Comparison of ENCODE assay signal across 33 cellular contexts in genomic region chr3:15614958-15615357, GRCh38.
"Had no signal": no experiment of that assay in that cellular context is flagged by ENCODE, and none has a peak within 500 bp of the region (broad histone marks: within the 10 kb centered on the region; RNA-seq: fewer than 3 reads in every experiment).

No MANE protein-coding gene starts in this region.

- H3K9me3 Mint-ChIP-seq: activated T-helper 17 cell treated with anti-CD3 and anti-CD28 coated beads, Interleukin-2, amount 50 U/mL, for 72 hours had no signal

- H3K4me3 Mint-ChIP-seq: activated CD4-positive, alpha-beta memory T cell treated with anti-CD3 and anti-CD28 coated beads, Interleukin-2, amount 10 ng/mL, durations not matched to agents 7 days and 5 days; activated CD4-positive, alpha-beta T cell treated with anti-CD3 and anti-CD28 coated beads for 36 hours; activated CD4-positive, alpha-beta T cell treated with anti-CD3 and anti-CD28 coated beads, Interleukin-2, amount 10 ng/mL, durations not matched to agents 24 days and 14 days; activated naive CD8-positive, alpha-beta T cell; activated T-cell treated with anti-CD3 and anti-CD28 coated beads, Interleukin-2, amount 50 U/mL, for 24 hours; activated T-cell treated with anti-CD3 and anti-CD28 coated beads, Interleukin-2, amount 50 U/mL, for 72 hours; activated T-helper 17 cell treated with anti-CD3 and anti-CD28 coated beads, Interleukin-2, amount 50 U/mL, for 72 hours; brain; T-helper 17 cell; T-helper 2 cell treated with Interferon-gamma antibody and Interleukin-4, amounts not matched to agents 5 μg/mL and 100 μg/mL, for 36 hours had no signal

- H3K27ac Mint-ChIP-seq: activated CD4-positive, alpha-beta memory T cell treated with anti-CD3 and anti-CD28 coated beads, Interleukin-2, amount 10 ng/mL, durations not matched to agents 7 days and 5 days; activated CD4-positive, alpha-beta T cell treated with anti-CD3 and anti-CD28 coated beads for 36 hours; activated CD4-positive, alpha-beta T cell treated with anti-CD3 and anti-CD28 coated beads, Interleukin-2, amount 10 ng/mL, durations not matched to agents 24 days and 14 days; activated naive CD8-positive, alpha-beta T cell; activated T-cell treated with anti-CD3 and anti-CD28 coated beads, Interleukin-2, amount 50 U/mL, for 24 hours; activated T-cell treated with anti-CD3 and anti-CD28 coated beads, Interleukin-2, amount 50 U/mL, for 72 hours; activated T-helper 17 cell treated with anti-CD3 and anti-CD28 coated beads, Interleukin-2, amount 50 U/mL, for 72 hours; brain; T-helper 17 cell; T-helper 2 cell treated with Interferon-gamma antibody and Interleukin-4, amounts not matched to agents 5 μg/mL and 100 μg/mL, for 36 hours had no signal

- DNase-seq: activated CD4-positive, alpha-beta memory T cell treated with anti-CD3 and anti-CD28 coated beads, Interleukin-2, amount 10 ng/mL, durations not matched to agents 7 days and 5 days; activated CD4-positive, alpha-beta T cell treated with anti-CD3 and anti-CD28 coated beads for 36 hours; activated CD4-positive, alpha-beta T cell treated with anti-CD3 and anti-CD28 coated beads, Interleukin-2, amount 10 ng/mL, durations not matched to agents 24 days and 14 days; activated CD4-positive, CD25-positive, alpha-beta regulatory T cell; activated CD4-positive, CD25-positive, alpha-beta regulatory T cell treated with anti-CD3 and anti-CD28 coated beads, Interleukin-2, amount 50 U/mL, for 72 hours; activated CD8-positive, alpha-beta memory T cell treated with anti-CD3 and anti-CD28 coated beads, Interleukin-2, amount 50 U/mL, for 48 hours; activated effector memory CD4-positive, alpha-beta T cell treated with Interleukin-2 at 50 U/mL for 16 hours; activated gamma-delta T cell treated with Interleukin-2 at 50 U/mL for 16 hours; activated naive CD4-positive, alpha-beta T cell treated with anti-CD3 and anti-CD28 coated beads, Interleukin-2, amount 50 U/mL, for 16 hours; activated naive CD4-positive, alpha-beta T cell treated with Interleukin-2 at 50 U/mL for 16 hours; activated T-cell treated with anti-CD3 and anti-CD28 coated beads for 4 hours; activated T-cell treated with anti-CD3 and anti-CD28 coated beads, Interleukin-2, amount 50 U/mL, for 24 hours; activated T-cell treated with anti-CD3 and anti-CD28 coated beads, Interleukin-2, amount 50 U/mL, for 72 hours; adrenal gland; amygdala; aorta; central memory CD4-positive, alpha-beta T cell; cerebellar nuclear complex; colonic mucosa; effector CD8-positive, alpha-beta T cell; foreskin fibroblast; head of caudate nucleus; SW 1271; T-helper 1 cell; T-helper 17 cell; T1000 had no signal

- H3K27ac ChIP-seq: breast epithelium, cardiac muscle cell, colonic mucosa had no signal

- H3K4me3 ChIP-seq: adrenal gland, breast epithelium, cardiac muscle cell, colonic mucosa had no signal

- H3K4me1 ChIP-seq: breast epithelium, colonic mucosa had no signal

- ATAC-seq: activated CD4-positive, alpha-beta T cell treated with anti-CD3 and anti-CD28 coated beads for 36 hours; activated T-cell treated with anti-CD3 and anti-CD28 coated beads, Interleukin-2, amount 50 U/mL, for 72 hours; activated T-helper 17 cell treated with anti-CD3 and anti-CD28 coated beads, Interleukin-2, amount 50 U/mL, for 72 hours; esophagus mucosa; T-helper 17 cell had no signal

- H3K4me1 Mint-ChIP-seq: activated CD4-positive, alpha-beta memory T cell treated with anti-CD3 and anti-CD28 coated beads, Interleukin-2, amount 10 ng/mL, durations not matched to agents 7 days and 5 days had no signal

- H3K9me3 ChIP-seq: adrenal gland, colonic mucosa had no signal

- H3K27me3 ChIP-seq: adrenal gland, breast epithelium, cardiac muscle cell, colonic mucosa had no signal

- H3K36me3 ChIP-seq: adrenal gland, breast epithelium, cardiac muscle cell, colonic mucosa had no signal

- H3K27me3 Mint-ChIP-seq: activated CD4-positive, alpha-beta T cell treated with anti-CD3 and anti-CD28 coated beads for 36 hours; activated naive CD8-positive, alpha-beta T cell; activated T-cell treated with anti-CD3 and anti-CD28 coated beads, Interleukin-2, amount 50 U/mL, for 24 hours; activated T-helper 17 cell treated with anti-CD3 and anti-CD28 coated beads, Interleukin-2, amount 50 U/mL, for 72 hours; T-helper 17 cell had no signal
